ENCODE assay signal across 27 cellular contexts in genomic region chr17:17297217-17297616, GRCh38. TPM values are rescaled to one million over a fixed set of nuclear protein-coding genes. Genes with fewer than 3 reads are reported as not detected.
DNase-seq lines count a peak whose midpoint lies in the region; ATAC-seq and TF ChIP-seq lines count a peak whose summit lies in the region.
"Had no signal": no experiment of that assay in that cellular context is flagged by ENCODE, and none has a peak within 500 bp of the region (broad histone marks: within the 10 kb centered on the region; RNA-seq: fewer than 3 reads in every experiment).

No MANE protein-coding gene starts in this region.

- no peak for DNase-seq in activated T-cell treated with anti-CD3 and anti-CD28 coated beads, Interleukin-2, amount 50 U/mL, for 72 hours
- no peak for DNase-seq in activated T-cell treated with anti-CD3 and anti-CD28 coated beads, Interleukin-2, amount 50 U/mL, for 1 hour
- DNase-seq in NCI-H69 (lab: John Stamatoyannopoulos, UW) = peak; percentile 9
- peak; percentile 28 to 73 for DNase-seq in foreskin fibroblast
- DNase-seq in anterior cingulate cortex (lab: John Stamatoyannopoulos, UW) = no peak
- DNase-seq in NCI-H82 treated with DMSO at 0.1 percent for 48 hours (lab: John Stamatoyannopoulos, UW; ENCODE audit: unreplicated experiment) = no peak
- DNase-seq in activated CD4-positive, CD25-positive, alpha-beta regulatory T cell (lab: John Stamatoyannopoulos, UW) = no peak
- DNase-seq: activated CD4-positive, alpha-beta T cell treated with anti-CD3 and anti-CD28 coated beads, Interleukin-2, amount 10 ng/mL, durations not matched to agents 24 days and 14 days; activated CD8-positive, alpha-beta memory T cell treated with anti-CD3 and anti-CD28 coated beads for 24 hours; activated effector memory CD4-positive, alpha-beta T cell treated with anti-CD3 and anti-CD28 coated beads, Interleukin-2, amount 50 U/mL, for 16 hours; activated naive CD8-positive, alpha-beta T cell treated with anti-CD3 and anti-CD28 coated beads for 36 hours; activated T-cell treated with anti-CD3 and anti-CD28 coated beads for 4 hours; CD4-positive, alpha-beta T cell; central memory CD4-positive, alpha-beta T cell; cortex of kidney; effector memory CD4-positive, alpha-beta T cell; heart right ventricle; kidney; natural killer cell; NCI-H1417 treated with DMSO at 0.1 percent for 48 hours; NCI-H774; SJCRH30; stimulated activated naive B cell treated with anti-CD40 and anti-IgM and Interleukin-4, amounts not matched to agents 10 μg/mL and 1 μg/mL and 100 μg/mL, for 72 hours; upper lobe of right lung had no signal

- H3K9me3 Mint-ChIP-seq in activated T-cell treated with anti-CD3 and anti-CD28 coated beads, Interleukin-2, amount 50 U/mL, for 72 hours = peaks cover 0 to 2% of the 10 kb centered on the region in 2 donors
- H3K9me3 Mint-ChIP-seq: activated CD4-positive, alpha-beta T cell treated with anti-CD3 and anti-CD28 coated beads, Interleukin-2, amount 10 ng/mL, durations not matched to agents 24 days and 14 days; activated naive CD8-positive, alpha-beta T cell treated with anti-CD3 and anti-CD28 coated beads for 36 hours; CD4-positive, alpha-beta T cell; natural killer cell; stimulated activated naive B cell treated with anti-CD40 and anti-IgM and Interleukin-4, amounts not matched to agents 10 μg/mL and 1 μg/mL and 100 μg/mL, for 72 hours had no signal

- peaks cover 34% of the 10 kb centered on the region for H3K4me1 Mint-ChIP-seq in activated T-cell treated with anti-CD3 and anti-CD28 coated beads, Interleukin-2, amount 50 U/mL, for 72 hours (ENCODE audit: low read depth)

- H3K27me3 Mint-ChIP-seq in activated T-cell treated with anti-CD3 and anti-CD28 coated beads, Interleukin-2, amount 50 U/mL, for 72 hours (ENCODE audit: low read depth) = no peaks in the 10 kb centered on the region
- H3K27me3 Mint-ChIP-seq: activated naive CD8-positive, alpha-beta T cell treated with anti-CD3 and anti-CD28 coated beads for 36 hours; CD4-positive, alpha-beta T cell; stimulated activated naive B cell treated with anti-CD40 and anti-IgM and Interleukin-4, amounts not matched to agents 10 μg/mL and 1 μg/mL and 100 μg/mL, for 72 hours had no signal

- H3K27ac Mint-ChIP-seq in activated T-cell treated with anti-CD3 and anti-CD28 coated beads, Interleukin-2, amount 50 U/mL, for 72 hours = peak overlapping the region; percentile 20
- H3K27ac Mint-ChIP-seq: activated CD4-positive, alpha-beta T cell treated with anti-CD3 and anti-CD28 coated beads, Interleukin-2, amount 10 ng/mL, durations not matched to agents 24 days and 14 days; activated naive CD8-positive, alpha-beta T cell treated with anti-CD3 and anti-CD28 coated beads for 36 hours; CD4-positive, alpha-beta T cell; natural killer cell; stimulated activated naive B cell treated with anti-CD40 and anti-IgM and Interleukin-4, amounts not matched to agents 10 μg/mL and 1 μg/mL and 100 μg/mL, for 72 hours had no signal

- H3K4me3 Mint-ChIP-seq in activated T-cell treated with anti-CD3 and anti-CD28 coated beads, Interleukin-2, amount 50 U/mL, for 72 hours = no peak overlapping the region
- H3K4me3 Mint-ChIP-seq: activated CD4-positive, alpha-beta T cell treated with anti-CD3 and anti-CD28 coated beads, Interleukin-2, amount 10 ng/mL, durations not matched to agents 24 days and 14 days; activated naive CD8-positive, alpha-beta T cell treated with anti-CD3 and anti-CD28 coated beads for 36 hours; CD4-positive, alpha-beta T cell; natural killer cell; stimulated activated naive B cell treated with anti-CD40 and anti-IgM and Interleukin-4, amounts not matched to agents 10 μg/mL and 1 μg/mL and 100 μg/mL, for 72 hours had no signal

- TF ChIP-seq CTCF in foreskin fibroblast (IDR thresholded peaks at IDR 0.05; ENCODE audit: low read depth, low read length) = no peak

- H3K36me3 Mint-ChIP-seq in activated T-cell treated with anti-CD3 and anti-CD28 coated beads, Interleukin-2, amount 50 U/mL, for 72 hours (ENCODE audit: insufficient read depth in 2 of 2) = no peaks in the 10 kb centered on the region
- H3K36me3 Mint-ChIP-seq: activated naive CD8-positive, alpha-beta T cell treated with anti-CD3 and anti-CD28 coated beads for 36 hours; natural killer cell had no signal

- ATAC-seq in activated T-cell treated with anti-CD3 and anti-CD28 coated beads, Interleukin-2, amount 50 U/mL, for 72 hours (replicated peaks in 1 of 2) = no peak
- ATAC-seq in HG03095 (IDR thresholded peaks at IDR 0.05; ENCODE audit: unreplicated experiment) = no peak
- ATAC-seq: heart right ventricle, natural killer cell, upper lobe of right lung had no signal

- no peak overlapping the region for H3K4me3 ChIP-seq in foreskin fibroblast (ENCODE audit: low read depth in 1 of 2, low read length in 2 of 2)
- H3K4me3 ChIP-seq: ascending aorta, heart right ventricle, SJCRH30, skin epidermis, upper lobe of right lung had no signal

RNA-seq across cellular contexts. Expression of gene NT5M, which starts 6.0 kb away (rescaled TPM):
- 10 to 100 TPM in 1 of 2 donors, 1 to 10 TPM in 1; 8.7 to 11.0 TPM for total RNA-seq in activated T-cell treated with anti-CD3 and anti-CD28 coated beads, Interleukin-2, amount 50 U/mL, for 72 hours

RNA-seq across cellular contexts. Expression of gene COPS3, which starts 16.2 kb away (rescaled TPM):
- total RNA-seq in activated T-cell treated with anti-CD3 and anti-CD28 coated beads, Interleukin-2, amount 50 U/mL, for 72 hours = 10 to 100 TPM; 77.7 to 89.0 TPM

Comparison
In these comparisons a context has a peak if more than half of its experiments do, and no peak if none do; other contexts are left out.
1. DNase-seq: peak in NCI-H69 (single experiment) and foreskin fibroblast (2 of 2); none in activated T-cell treated with anti-CD3 and anti-CD28 coated beads, Interleukin-2, amount 50 U/mL, for 72 hours (0 of 2), activated T-cell treated with anti-CD3 and anti-CD28 coated beads, Interleukin-2, amount 50 U/mL, for 1 hour (single experiment), anterior cingulate cortex (0 of 58), NCI-H82 treated with DMSO at 0.1 percent for 48 hours (single experiment) and activated CD4-positive, CD25-positive, alpha-beta regulatory T cell (0 of 4).